In genomic region chr10:3067859-3068179, GRCh38 we compare ENCODE assay signal across 8 cellular contexts. TPM values are rescaled to one million over a fixed set of nuclear protein-coding genes. Genes with fewer than 3 reads are reported as not detected.
DNase-seq lines count a peak whose midpoint lies in the region; ATAC-seq and TF ChIP-seq lines count a peak whose summit lies in the region.

No MANE protein-coding gene starts in this region.

- H3K4me3 ChIP-seq in DND-41 (ENCODE audit: low read depth in 1 of 2, low read length in 2 of 2) (peak overlapping the region; percentile 87 to 96), OCI-LY3 (ENCODE audit: low read length) (peak overlapping the region; percentile 97), endodermal cell (ENCODE audit: low read length) (peak overlapping the region; percentile 81), osteoblast (ENCODE audit: insufficient read depth, low read length) (peak overlapping the region; percentile 88)

- 0 to 1% methylated on average over 27 to 29 of the region's 29 CpGs for WGBS in endodermal cell (ENCODE audit: insufficient coverage in 1 of 2, insufficient read length in 1 of 2), 2 experiments

- peak; percentile 32 for ATAC-seq in DND-41 (ENCODE audit: insufficient read depth, low read depth)
- ATAC-seq in GM21515 (IDR thresholded peaks at IDR 0.05; ENCODE audit: unreplicated experiment) = peak; percentile 12

- H3K9me3 ChIP-seq in DND-41 (ENCODE audit: insufficient read depth, low read length, severe bottlenecking) = no peaks in the 10 kb centered on the region
- no peaks in the 10 kb centered on the region for H3K9me3 ChIP-seq in OCI-LY3 (ENCODE audit: insufficient read depth, low read length)
- no peaks in the 10 kb centered on the region for H3K9me3 ChIP-seq in endodermal cell (ENCODE audit: control insufficient read depth, low read length)
- no peaks in the 10 kb centered on the region for H3K9me3 ChIP-seq in osteoblast (ENCODE audit: low read depth, low read length)

- H3K27ac ChIP-seq in DND-41 (ENCODE audit: low read length) (peak overlapping the region; percentile 80), OCI-LY3 (ENCODE audit: low read length) (peak overlapping the region; percentile 57), endodermal cell (ENCODE audit: low read depth, low read length) (no peak overlapping the region), osteoblast (ENCODE audit: low read depth, low read length) (peak overlapping the region; percentile 75)

- H3K36me3 Mint-ChIP-seq in endodermal cell (ENCODE audit: low read depth) = peaks cover 14% of the 10 kb centered on the region

- H3K4me1 ChIP-seq in DND-41 (ENCODE audit: insufficient read depth, low read length) (peaks cover 42% of the 10 kb centered on the region), OCI-LY3 (ENCODE audit: low read length) (peaks cover 12% of the 10 kb centered on the region), endodermal cell (ENCODE audit: control insufficient read depth, insufficient read depth, low read length) (no peaks in the 10 kb centered on the region), osteoblast (ENCODE audit: insufficient read depth, low read length) (peaks cover 25% of the 10 kb centered on the region)

- peak overlapping the region; percentile 74 for H3K4me3 Mint-ChIP-seq in endodermal cell

- H3K79me2 ChIP-seq in DND-41 (ENCODE audit: insufficient read depth, low read length) (peaks cover 54% of the 10 kb centered on the region), OCI-LY3 (ENCODE audit: low read length) (peaks cover 54% of the 10 kb centered on the region), osteoblast (ENCODE audit: insufficient read depth, low read length) (peaks cover 47% of the 10 kb centered on the region)

- H3K27me3 ChIP-seq in DND-41 (ENCODE audit: insufficient read depth, low read length, poor library complexity) = no peaks in the 10 kb centered on the region
- no peaks in the 10 kb centered on the region for H3K27me3 ChIP-seq in OCI-LY3 (ENCODE audit: low read depth, low read length)
- peaks cover 35% of the 10 kb centered on the region for H3K27me3 ChIP-seq in endodermal cell (ENCODE audit: control insufficient read depth, insufficient read depth, low read length, poor library complexity, severe bottlenecking)
- H3K27me3 ChIP-seq in osteoblast (ENCODE audit: insufficient read depth, low read length) = no peaks in the 10 kb centered on the region

- no peaks in the 10 kb centered on the region for H3K9me3 Mint-ChIP-seq in endodermal cell

- peak overlapping the region; percentile 94 for H3K9ac ChIP-seq in DND-41 (ENCODE audit: low read depth, low read length)
- peak overlapping the region; percentile 95 for H3K9ac ChIP-seq in OCI-LY3 (ENCODE audit: low read length)
- peak overlapping the region; percentile 44 for H3K9ac ChIP-seq in endodermal cell (ENCODE audit: extremely low read depth, low read length, poor library complexity, severe bottlenecking)

- no peak for TF ChIP-seq CTCF in DND-41 (IDR thresholded peaks at IDR 0.05; ENCODE audit: borderline replicate concordance, extremely low read depth, low read length, poor library complexity, severe bottlenecking)
- TF ChIP-seq CTCF in OCI-LY3 (IDR thresholded peaks at IDR 0.05; ENCODE audit: low read depth, low read length) = no peak
- TF ChIP-seq CTCF in endodermal cell (conservative IDR thresholded peaks at IDR 0.05) = no peak
- no peak for TF ChIP-seq CTCF in osteoblast (IDR thresholded peaks at IDR 0.05; ENCODE audit: extremely low read depth, low read depth, low read length)

- peaks cover 19% of the 10 kb centered on the region for H3K4me1 Mint-ChIP-seq in endodermal cell

- H3K27me3 Mint-ChIP-seq in endodermal cell (ENCODE audit: insufficient read depth) = peaks cover 22% of the 10 kb centered on the region

- H3K27ac Mint-ChIP-seq in endodermal cell = no peak overlapping the region

- H2AFZ ChIP-seq in DND-41 (ENCODE audit: low read depth, low read length) (peak overlapping the region; percentile 80), OCI-LY3 (ENCODE audit: low read depth, low read length) (peak overlapping the region; percentile 67; the same call in 1 of the 2 replicates), osteoblast (ENCODE audit: low read length) (peak overlapping the region; percentile 65)

- peaks cover 45% of the 10 kb centered on the region for H3K36me3 ChIP-seq in DND-41 (ENCODE audit: insufficient read depth, low read length)
- peaks cover 31% of the 10 kb centered on the region for H3K36me3 ChIP-seq in OCI-LY3 (replicated peaks; ENCODE audit: low read depth, low read length)
- no peaks in the 10 kb centered on the region for H3K36me3 ChIP-seq in endodermal cell (ENCODE audit: control insufficient read depth, insufficient read depth, low read length)
- H3K36me3 ChIP-seq in osteoblast (ENCODE audit: insufficient read depth, low read length) = peaks cover 10% of the 10 kb centered on the region

- H4K20me1 ChIP-seq in DND-41 (ENCODE audit: insufficient read depth, low read length) = peaks cover 38% of the 10 kb centered on the region
- H4K20me1 ChIP-seq in OCI-LY3 (ENCODE audit: insufficient read depth, low read length) = peaks cover 35% of the 10 kb centered on the region
- peaks cover 7% of the 10 kb centered on the region for H4K20me1 ChIP-seq in osteoblast (ENCODE audit: insufficient read depth, low read length)

- no peak for DNase-seq in DND-41
- DNase-seq in endodermal cell = peak; percentile 67
- DNase-seq in osteoblast (ENCODE audit: insufficient read length, low spot score, missing footprints) = peak; percentile 89
- no peak for DNase-seq in stimulated activated naive CD4-positive, alpha-beta T cell treated with Interleukin-2 at 50 U/mL for 16 hours (lab: John Stamatoyannopoulos, UW)
- DNase-seq in cerebellum (ENCODE audit: low spot score) = no peak
- DNase-seq in NCI-H2227 (lab: John Stamatoyannopoulos, UW; ENCODE audit: unreplicated experiment) = no peak

- peak overlapping the region; percentile 83 for H3K4me2 ChIP-seq in DND-41 (ENCODE audit: insufficient read depth, low read length)
- peak overlapping the region; percentile 91 for H3K4me2 ChIP-seq in OCI-LY3 (ENCODE audit: low read length)
- peak overlapping the region; percentile 94 for H3K4me2 ChIP-seq in osteoblast (ENCODE audit: insufficient read depth, low read length)

RNA-seq across cellular contexts. Expression of gene PFKP, which starts 0.5 kb away (rescaled TPM):
- total RNA-seq in endodermal cell (10 to 100 TPM; 58.0 to 82.3 TPM), osteoblast (71.6 and 80.0 TPM in 2 replicates), cerebellum (37.7 TPM)
- 42.3 TPM for polyA plus RNA-seq in endodermal cell (2013, experiment 1 of 2)
- polyA plus RNA-seq in endodermal cell (2013, experiment 2 of 2) = 39.7 TPM

Comparison
In these comparisons a context has a peak if more than half of its experiments do, and no peak if none do; other contexts are left out.
1. DNase-seq: peak in endodermal cell (single experiment) and osteoblast (single experiment); none in DND-41 (single experiment), stimulated activated naive CD4-positive, alpha-beta T cell treated with Interleukin-2 at 50 U/mL for 16 hours (single experiment), cerebellum (single experiment) and NCI-H2227 (single experiment).
2. H3K9ac ChIP-seq: peak in every context shown above with its lines; median percentile 95 in OCI-LY3; 94 in DND-41; 44 in endodermal cell.
3. Peak in every context shown above with its lines, with median percentiles within 50 percentile points of each other: H2AFZ ChIP-seq, H3K4me2 ChIP-seq and H3K4me3 ChIP-seq.